In the genomic region with DNA sequence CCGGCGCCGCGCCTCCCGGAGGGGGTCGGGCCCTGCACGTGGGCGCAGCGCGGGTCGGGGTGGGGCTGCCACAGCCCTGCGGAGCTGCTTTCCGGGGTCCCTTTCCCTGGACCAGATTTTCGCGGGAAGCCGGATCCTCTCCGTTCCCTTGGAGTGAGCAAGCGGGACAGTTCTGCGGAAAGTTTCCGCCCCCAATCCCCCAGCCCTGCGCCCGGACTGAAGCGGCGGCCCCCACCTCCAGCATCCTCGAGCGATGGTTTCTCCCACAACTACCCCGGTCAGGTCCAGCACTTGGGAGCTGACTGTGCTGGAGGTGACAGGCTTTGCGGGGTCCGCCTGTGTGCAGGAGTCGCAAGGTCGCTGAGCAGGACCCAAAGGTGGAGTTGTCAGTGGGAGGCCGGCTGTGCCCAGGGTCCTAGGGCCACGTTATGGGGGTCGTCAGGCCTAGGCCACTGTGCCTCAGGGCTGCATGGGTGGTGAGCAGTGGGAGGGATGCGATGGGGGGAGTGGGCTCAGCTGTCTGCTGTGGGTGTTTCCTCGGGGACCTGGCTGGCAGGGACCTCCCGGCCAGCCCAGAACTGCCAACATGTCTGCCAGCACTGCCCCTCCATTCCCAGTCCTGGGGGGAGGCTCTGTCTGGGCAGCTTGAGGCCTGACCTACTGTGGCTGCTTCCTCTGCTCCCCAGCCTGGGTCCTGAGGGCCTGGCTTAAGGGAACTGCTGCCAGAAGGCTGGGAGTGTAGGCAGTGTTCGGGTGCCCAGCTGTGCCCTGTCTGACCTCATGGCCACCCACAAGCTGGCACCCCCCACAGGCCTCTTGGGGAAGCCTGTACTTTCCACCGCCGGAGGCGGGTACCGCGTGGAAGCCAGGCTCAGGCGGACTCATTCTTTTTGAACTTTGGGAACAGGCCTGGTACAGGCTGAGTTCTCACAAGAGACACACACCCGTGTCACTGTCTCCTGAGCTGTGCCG, we compare ENCODE assay signal across 8 cellular contexts. TPM values are rescaled to one million over a fixed set of nuclear protein-coding genes. Genes with fewer than 3 reads are reported as not detected.
DNase-seq lines count a peak whose midpoint lies in the region; ATAC-seq and TF ChIP-seq lines count a peak whose summit lies in the region.

No MANE protein-coding gene starts in this region.

- no peak overlapping the region for H4K5ac ChIP-seq in IMR-90 (ENCODE audit: low read depth, low read length)

- H3K36me3 Mint-ChIP-seq in CD4-positive, alpha-beta T cell (ENCODE audit: low read depth), result no peaks in the 10 kb centered on the region
- H3K36me3 Mint-ChIP-seq in activated T-helper 17 cell treated with anti-CD3 and anti-CD28 coated beads, Interleukin-2, amount 50 U/mL, for 72 hours (ENCODE audit: low read depth), result no peaks in the 10 kb centered on the region

- peak overlapping the region; percentile 92 for H3K4me2 ChIP-seq in IMR-90 (ENCODE audit: low read depth, low read length)
- H3K4me2 ChIP-seq in neuronal stem cell (ENCODE audit: insufficient read depth, low read length, poor library complexity, severe bottlenecking), result peak overlapping the region; percentile 68

- H3K36me3 ChIP-seq in IMR-90 (ENCODE audit: control insufficient read depth, insufficient read depth, low read length) (no peaks in the 10 kb centered on the region), neuronal stem cell (replicated peaks in 1 of 2; ENCODE audit: control insufficient read depth in 2 of 2, insufficient read depth in 2 of 2, low read length in 2 of 2) (peaks cover 0 to 22% of the 10 kb centered on the region in 2 donors)

- no peaks in the 10 kb centered on the region for H3K9me3 Mint-ChIP-seq in CD4-positive, alpha-beta T cell
- no peaks in the 10 kb centered on the region for H3K9me3 Mint-ChIP-seq in activated T-helper 17 cell treated with anti-CD3 and anti-CD28 coated beads, Interleukin-2, amount 50 U/mL, for 72 hours

- H3K9me1 ChIP-seq in IMR-90 (ENCODE audit: insufficient read depth, low read length), result peaks cover 16% of the 10 kb centered on the region

- intact Hi-C loops in CD4-positive, alpha-beta T cell (cut with DNase I, micrococcal nuclease), result no loop called here
- intact Hi-C loops in IMR-90 (cut with micrococcal nuclease), result loop anchor here (2.0 kb wide), 1 partner anchor 37 kb away; no protein-coding TSS in a partner anchor

- TF ChIP-seq POLR2A in IMR-90 (IDR thresholded peaks at IDR 0.05; ENCODE audit: low read depth, low read length), result no peak

- no peaks in the 10 kb centered on the region for H3K9me3 ChIP-seq in CD4-positive, alpha-beta T cell (ENCODE audit: control insufficient read depth, low read length)
- H3K9me3 ChIP-seq in IMR-90 (ENCODE audit: control insufficient read depth, insufficient read depth, low read length), result no peaks in the 10 kb centered on the region
- no peaks in the 10 kb centered on the region for H3K9me3 ChIP-seq in neuronal stem cell (replicated peaks in 1 of 2; ENCODE audit: control insufficient read depth in 2 of 2, insufficient read depth in 1 of 2, low read depth in 1 of 2, low read length in 2 of 2)

- H2BK12ac ChIP-seq in neuronal stem cell (ENCODE audit: low read length), result peak overlapping the region; percentile 86

- H3K4me3 ChIP-seq in IMR-90 (ENCODE audit: insufficient read depth, low read depth, low read length) (peak overlapping the region; percentile 94), neuronal stem cell (ENCODE audit: low read length in 2 of 2) (peak overlapping the region; percentile 80 to 87)

- H3K18ac ChIP-seq in IMR-90 (ENCODE audit: low read depth, low read length) (no peak overlapping the region; the same call in 1 of the 2 replicates), neuronal stem cell (ENCODE audit: low read length) (peak overlapping the region; percentile 83)

- H2BK120ac ChIP-seq in IMR-90 (ENCODE audit: low read depth, low read length) (no peak overlapping the region), neuronal stem cell (ENCODE audit: low read depth, low read length) (no peak overlapping the region)

- ATAC-seq in CD4-positive, alpha-beta T cell (ENCODE audit: poor library complexity), result no peak
- peak; percentile 10 for ATAC-seq in IMR-90 (ENCODE audit: low read depth)
- peak; percentile 14 for ATAC-seq in activated T-helper 17 cell treated with anti-CD3 and anti-CD28 coated beads, Interleukin-2, amount 50 U/mL, for 72 hours (replicated peaks)

- H3K9ac ChIP-seq in IMR-90 (ENCODE audit: low read depth, low read length), result peak overlapping the region; percentile 73
- peak overlapping the region; percentile 75 for H3K9ac ChIP-seq in neuronal stem cell (ENCODE audit: low read depth, low read length, poor library complexity)

- H2AFZ ChIP-seq in IMR-90 (replicated peaks; ENCODE audit: low read length, poor library complexity), result peak overlapping the region; percentile 97
- H2AFZ ChIP-seq in neuronal stem cell (ENCODE audit: low read length), result peak overlapping the region; percentile 89

- peak in 1 of 10 experiments; percentile 1 for DNase-seq in CD4-positive, alpha-beta T cell
- peak; percentile 47 for DNase-seq in GM20000 (ENCODE audit: low spot score)
- no peak for DNase-seq in IMR-90
- peak; percentile 38 for DNase-seq in glomerular visceral epithelial cell (ENCODE audit: extremely low spot score)
- no peak for DNase-seq in neuronal stem cell (ENCODE audit: low spot score)
- DNase-seq in NCI-H1092 (lab: John Stamatoyannopoulos, UW), result no peak
- no peak for DNase-seq in effector CD8-positive, alpha-beta T cell (lab: John Stamatoyannopoulos, UW)

- POLR2A ChIA-PET in CD4-positive, alpha-beta T cell (lab: Charles Lee), result interaction anchor here (1.0 to 1.7 kb wide), 5 partner anchors 43 to 163 kb away, joined by 3 to 8 read pairs (median 5); partner anchors contain the start of genes FOXRED1, SRPRA and TIRAP
- POLR2A ChIA-PET in IMR-90 (lab: Charles Lee; ENCODE audit: unreplicated experiment), result interaction anchor here (0.7 kb wide), 1 partner anchor 1696 kb away, joined by 6 read pairs; no protein-coding TSS in a partner anchor

- H3K14ac ChIP-seq in IMR-90 (replicated peaks; ENCODE audit: low read depth, low read length) (peak overlapping the region; percentile 68; the same call in 1 of the 2 replicates), neuronal stem cell (ENCODE audit: low read length) (peak overlapping the region; percentile 49)

- no peak for TF ChIP-seq CTCF in CD4-positive, alpha-beta T cell (IDR thresholded peaks at IDR 0.05)
- TF ChIP-seq CTCF in GM20000 (IDR thresholded peaks at IDR 0.05; ENCODE audit: extremely low read depth, missing control alignments), result no peak
- no peak for TF ChIP-seq CTCF in IMR-90 (conservative IDR thresholded peaks at IDR 0.05; ENCODE audit: low read depth, low read length)

- H3K4ac ChIP-seq in IMR-90 (ENCODE audit: low read depth, low read length) (peak overlapping the region; percentile 78), neuronal stem cell (ENCODE audit: low read length) (peak overlapping the region; percentile 30)

- H2AK5ac ChIP-seq in IMR-90 (ENCODE audit: low read depth, low read length) (peak overlapping the region; percentile 91), neuronal stem cell (ENCODE audit: low read depth, low read length) (peak overlapping the region; percentile 85)

- no peak overlapping the region for H3K27ac ChIP-seq in CD4-positive, alpha-beta T cell (ENCODE audit: low read depth, low read length)
- H3K27ac ChIP-seq in IMR-90 (ENCODE audit: insufficient read depth, low read length) (peak overlapping the region; percentile 44), neuronal stem cell (replicated peaks; ENCODE audit: low read length) (no peak overlapping the region)

- H4K20me1 ChIP-seq in IMR-90 (ENCODE audit: insufficient read depth, low read length), result peaks cover 4% of the 10 kb centered on the region

- H3K4me1 Mint-ChIP-seq in CD4-positive, alpha-beta T cell (ENCODE audit: low read depth), result peaks cover 31% of the 10 kb centered on the region
- peaks cover 16% of the 10 kb centered on the region for H3K4me1 Mint-ChIP-seq in activated T-helper 17 cell treated with anti-CD3 and anti-CD28 coated beads, Interleukin-2, amount 50 U/mL, for 72 hours

- H4K8ac ChIP-seq in IMR-90 (ENCODE audit: low read depth in 2 of 2, low read length in 2 of 2) (peak overlapping the region; percentile 25 to 64; a peak in 2 of 4 replicates), neuronal stem cell (ENCODE audit: low read depth, low read length) (peak overlapping the region; percentile 57)

- no peak overlapping the region for H2BK20ac ChIP-seq in IMR-90 (ENCODE audit: low read depth, low read length)

- no peaks in the 10 kb centered on the region for H3K27me3 ChIP-seq in CD4-positive, alpha-beta T cell (ENCODE audit: control insufficient read depth, insufficient read depth, low read length)
- no peaks in the 10 kb centered on the region for H3K27me3 ChIP-seq in IMR-90 (ENCODE audit: control insufficient read depth, insufficient read depth, low read length)
- no peaks in the 10 kb centered on the region for H3K27me3 ChIP-seq in neuronal stem cell (ENCODE audit: control insufficient read depth in 3 of 3, insufficient read depth in 3 of 3, low read depth in 1 of 3, low read length in 3 of 3)

- WGBS in IMR-90 (ENCODE audit: extremely low coverage in 2 of 2, insufficient read length in 1 of 2), 2 experiments, result 15% methylated on average over 24 of the region's 46 CpGs; no CpG with 5 or more reads in 1 of the 2 experiments
- WGBS in neuronal stem cell (ENCODE audit: extremely low coverage in 2 of 2, insufficient read length in 2 of 2, insufficient replicate concordance in 1 of 2), 2 donors, result no CpG with 5 or more reads among the region's 46 CpGs

- no peak overlapping the region for H2BK5ac ChIP-seq in IMR-90 (ENCODE audit: low read depth, low read length, poor library complexity, severe bottlenecking)
- H2BK5ac ChIP-seq in neuronal stem cell (ENCODE audit: low read length), result no peak overlapping the region

- H3K23ac ChIP-seq in IMR-90 (ENCODE audit: low read depth, low read length) (peak overlapping the region; percentile 83), neuronal stem cell (ENCODE audit: low read depth, low read length, poor library complexity) (peak overlapping the region; percentile 16)

- dilution Hi-C loops in IMR-90 (cut with HindIII; ENCODE audit: low sequenced_read_pairs, unreplicated experiment), result no loop called here

- BruUV-seq in IMR-90 (replicated peaks; lab: Mats Ljungman, UMichigan), result no TSS peak

- H3K79me1 ChIP-seq in IMR-90 (ENCODE audit: low read depth in 1 of 2, low read length in 2 of 2) (peaks cover 25 to 75% of the 10 kb centered on the region in 2 experiments), neuronal stem cell (ENCODE audit: low read depth, low read length) (peaks cover 19% of the 10 kb centered on the region)

- H3K27me3 Mint-ChIP-seq in CD4-positive, alpha-beta T cell, result no peaks in the 10 kb centered on the region
- H3K27me3 Mint-ChIP-seq in activated T-helper 17 cell treated with anti-CD3 and anti-CD28 coated beads, Interleukin-2, amount 50 U/mL, for 72 hours, result no peaks in the 10 kb centered on the region

- H3K27ac Mint-ChIP-seq in CD4-positive, alpha-beta T cell, result peak overlapping the region; percentile 5
- no peak overlapping the region for H3K27ac Mint-ChIP-seq in activated T-helper 17 cell treated with anti-CD3 and anti-CD28 coated beads, Interleukin-2, amount 50 U/mL, for 72 hours

- in situ Hi-C loops in IMR-90 (cut with MboI; ENCODE audit: low sequenced_read_pairs), result no loop called here

- H3K56ac ChIP-seq in IMR-90 (ENCODE audit: extremely low read depth, insufficient read depth, low read length), result no peak overlapping the region

- H3K4me1 ChIP-seq in IMR-90 (ENCODE audit: control insufficient read depth, insufficient read depth, low read length) (peaks cover 23% of the 10 kb centered on the region), neuronal stem cell (ENCODE audit: control insufficient read depth in 2 of 2, insufficient read depth in 1 of 2, low read depth in 1 of 2, low read length in 2 of 2) (peaks cover 12 to 20% of the 10 kb centered on the region in 2 donors)

- H4K91ac ChIP-seq in IMR-90 (ENCODE audit: insufficient read depth, low read depth, low read length) (peak overlapping the region; percentile 75; the same call in 1 of the 2 replicates), neuronal stem cell (ENCODE audit: low read depth, low read length, poor library complexity) (peak overlapping the region; percentile 41)

- H3K4me3 Mint-ChIP-seq in CD4-positive, alpha-beta T cell, result peak overlapping the region; percentile 82
- H3K4me3 Mint-ChIP-seq in activated T-helper 17 cell treated with anti-CD3 and anti-CD28 coated beads, Interleukin-2, amount 50 U/mL, for 72 hours, result peak overlapping the region; percentile 64

- CTCF ChIA-PET in CD4-positive, alpha-beta T cell (lab: Charles Lee), result no interaction called here
- CTCF ChIA-PET in IMR-90 (lab: Yijun Ruan, JAX), result no interaction called here

- peak overlapping the region; percentile 97 for H2AK9ac ChIP-seq in IMR-90 (replicated peaks; ENCODE audit: low read depth, low read length, poor library complexity)

- no peak for TF ChIP-seq RAD21 in IMR-90 (IDR thresholded peaks at IDR 0.05; ENCODE audit: low read length)

- H2BK15ac ChIP-seq in IMR-90 (ENCODE audit: low read depth, low read length) (no peak overlapping the region), neuronal stem cell (ENCODE audit: low read length) (peak overlapping the region; percentile 59)

RNA-seq across cellular contexts. Expression of gene ST3GAL4, which starts 0.7 kb away (rescaled TPM):
- total RNA-seq in CD4-positive, alpha-beta T cell, result 1 to 10 TPM; 1.6 TPM
- total RNA-seq in IMR-90 (2012; rRNA removed), result 12.5 and 17.0 TPM in 2 replicates
- 18.3 and 19.7 TPM in 2 replicates for polyA plus RNA-seq in IMR-90 (2012; rRNA removed)
- 19.6 and 25.9 TPM in 2 replicates for polyA plus RNA-seq in IMR-90 (2012; cell fraction: cytosol; rRNA removed)
- polyA plus RNA-seq in IMR-90 (2012; cell fraction: nucleus; rRNA removed; ENCODE audit: low replicate concordance), result 12.5 and 20.7 TPM in 2 replicates
- total RNA-seq in activated T-helper 17 cell treated with anti-CD3 and anti-CD28 coated beads, Interleukin-2, amount 50 U/mL, for 72 hours, result 10 to 100 TPM; 10.0 to 16.2 TPM
- polyA plus RNA-seq in neuronal stem cell (2013, experiment 1 of 2), result 12.7 TPM
- polyA plus RNA-seq in neuronal stem cell (2013, experiment 2 of 2), result 11.2 TPM

RNA-seq across cellular contexts. Expression of gene DCPS, which starts 52.4 kb away (rescaled TPM):
- total RNA-seq in CD4-positive, alpha-beta T cell, result 1 to 10 TPM; 6.2 to 6.3 TPM
- total RNA-seq in IMR-90 (2012; rRNA removed), result 18.6 and 19.7 TPM in 2 replicates
- 34.8 and 35.0 TPM in 2 replicates for polyA plus RNA-seq in IMR-90 (2012; rRNA removed)
- 26.7 and 31.4 TPM in 2 replicates for polyA plus RNA-seq in IMR-90 (2012; cell fraction: cytosol; rRNA removed)
- 12.2 and 12.5 TPM in 2 replicates for polyA plus RNA-seq in IMR-90 (2012; cell fraction: nucleus; rRNA removed; ENCODE audit: low replicate concordance)
- 10 to 100 TPM; 28.1 to 47.5 TPM for total RNA-seq in activated T-helper 17 cell treated with anti-CD3 and anti-CD28 coated beads, Interleukin-2, amount 50 U/mL, for 72 hours
- polyA plus RNA-seq in neuronal stem cell (2013, experiment 1 of 2), result 21.3 TPM
- polyA plus RNA-seq in neuronal stem cell (2013, experiment 2 of 2), result 21.8 TPM

Comparison
In these comparisons a context has a peak if more than half of its experiments do, and no peak if none do; other contexts are left out.
1. DNase-seq: peak in GM20000 (single experiment) and glomerular visceral epithelial cell (single experiment); none in IMR-90 (single experiment), neuronal stem cell (single experiment), NCI-H1092 (single experiment) and effector CD8-positive, alpha-beta T cell (single experiment).